ENCODE assay signal across 1 cellular context in the genomic region with DNA sequence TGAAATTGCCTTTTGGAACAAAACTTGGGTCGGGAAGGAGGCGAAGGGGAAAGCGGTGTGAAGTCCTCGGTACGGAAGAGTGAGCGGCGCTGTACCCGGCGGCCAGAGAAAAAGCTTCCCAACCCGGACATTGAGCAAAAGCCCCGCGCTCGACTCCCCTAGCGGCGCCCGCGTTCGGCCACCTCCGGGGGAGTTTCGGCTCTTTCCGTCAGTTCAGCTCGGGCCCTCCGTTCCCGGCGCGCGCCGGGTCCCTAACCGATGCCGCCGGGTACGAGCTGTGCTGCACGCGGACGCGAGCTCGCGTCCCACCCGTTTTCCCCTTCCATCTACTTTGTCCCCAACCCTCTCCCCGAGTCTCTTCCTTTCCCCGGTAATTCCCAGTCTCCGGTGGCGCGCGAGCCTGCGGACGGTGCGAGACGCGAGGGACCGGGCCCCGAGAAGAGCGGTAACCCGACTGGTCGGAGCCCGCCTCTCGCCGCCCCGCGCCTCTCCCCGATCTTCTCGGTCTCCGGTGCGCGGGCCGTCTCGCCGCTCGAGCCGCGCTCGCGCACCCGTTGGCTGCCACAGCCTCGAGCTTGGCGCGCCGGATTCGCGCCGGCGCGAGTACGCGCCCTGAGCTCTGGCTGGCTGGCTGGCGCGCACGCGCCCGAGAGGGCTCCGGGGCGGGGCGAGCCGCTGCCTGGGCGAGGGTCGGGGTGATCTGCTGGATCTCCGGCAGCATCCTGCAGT.
TF ChIP-seq lines count a peak whose summit lies in the region.

No MANE protein-coding gene starts in this region.

TF ChIP-seq in K562, 482 proteins besides CTCF, POLR2A, EP300 and RAD21 (continued from another document and continues in another):
- TF ChIP-seq ZBTB33 (CRISPR knock-in tag; IDR thresholded peaks at IDR 0.05) (peak; percentile 16; the same call in 1 of the 2 replicates), CGGBP1 (CRISPR knock-in tag; IDR thresholded peaks at IDR 0.05) (no peak), WHSC1 (IDR thresholded peaks at IDR 0.05; ENCODE audit: low read length) (no peak), ARID2 (IDR thresholded peaks at IDR 0.05) (0 out of 2 replicates have a peak, but pooled peaks have one; percentile 9), ATF6 (CRISPR knock-in tag; IDR thresholded peaks at IDR 0.05) (no peak), CC2D1A (IDR thresholded peaks at IDR 0.05) (no peak), U2AF2 (optimal IDR thresholded peaks at IDR 0.05; ENCODE audit: low read depth, low read length) (no peak), ZBTB17 (CRISPR knock-in tag; IDR thresholded peaks at IDR 0.05) (no peak), FIP1L1 (IDR thresholded peaks at IDR 0.05; ENCODE audit: low read depth, low read length, poor library complexity, severe bottlenecking) (peak; percentile 70), SRF (CRISPR knock-in tag; IDR thresholded peaks at IDR 0.05) (0 out of 4 replicates have a peak, but pooled peaks of 1 of the 2 experiments have one; percentile 15), ARID4B (CRISPR knock-in tag; IDR thresholded peaks at IDR 0.05) (peak; percentile 55; the same call in 1 of the 2 replicates), TAL1 (IDR thresholded peaks at IDR 0.05) (no peak), RHOXF2B (CRISPR knock-in tag; conservative IDR thresholded peaks at IDR 0.05) (no peak), ZNF212 (CRISPR knock-in tag; IDR thresholded peaks at IDR 0.05) (no peak), FOXK1 (CRISPR knock-in tag; IDR thresholded peaks at IDR 0.05; ENCODE audit: borderline replicate concordance) (no peak), TBP (optimal IDR thresholded peaks at IDR 0.05; ENCODE audit: low read depth, low read length) (peak; percentile 76), PPARD (CRISPR knock-in tag; IDR thresholded peaks at IDR 0.05) (no peak), ZNF766 (CRISPR knock-in tag; conservative IDR thresholded peaks at IDR 0.05) (peak; percentile 89), HBP1 (CRISPR knock-in tag; IDR thresholded peaks at IDR 0.05) (no peak), ILK (tag; IDR thresholded peaks at IDR 0.05; ENCODE audit: borderline replicate concordance, low read depth) (no peak), ZNF3 (CRISPR knock-in tag; IDR thresholded peaks at IDR 0.05) (no peak), CHD4 (IDR thresholded peaks at IDR 0.05; ENCODE audit: insufficient read depth, insufficient replicate concordance, low read depth, low read length, poor library complexity, severe bottlenecking) (no peak), ZNF830 (CRISPR knock-in tag; IDR thresholded peaks at IDR 0.05) (no peak), HNRNPLL (IDR thresholded peaks at IDR 0.05; ENCODE audit: low read depth, low read length, poor library complexity, severe bottlenecking) (peak; percentile 53), PTBP1 (IDR thresholded peaks at IDR 0.05; ENCODE audit: low read depth, low read length) (no peak)
- TF ChIP-seq, protein P1, sequence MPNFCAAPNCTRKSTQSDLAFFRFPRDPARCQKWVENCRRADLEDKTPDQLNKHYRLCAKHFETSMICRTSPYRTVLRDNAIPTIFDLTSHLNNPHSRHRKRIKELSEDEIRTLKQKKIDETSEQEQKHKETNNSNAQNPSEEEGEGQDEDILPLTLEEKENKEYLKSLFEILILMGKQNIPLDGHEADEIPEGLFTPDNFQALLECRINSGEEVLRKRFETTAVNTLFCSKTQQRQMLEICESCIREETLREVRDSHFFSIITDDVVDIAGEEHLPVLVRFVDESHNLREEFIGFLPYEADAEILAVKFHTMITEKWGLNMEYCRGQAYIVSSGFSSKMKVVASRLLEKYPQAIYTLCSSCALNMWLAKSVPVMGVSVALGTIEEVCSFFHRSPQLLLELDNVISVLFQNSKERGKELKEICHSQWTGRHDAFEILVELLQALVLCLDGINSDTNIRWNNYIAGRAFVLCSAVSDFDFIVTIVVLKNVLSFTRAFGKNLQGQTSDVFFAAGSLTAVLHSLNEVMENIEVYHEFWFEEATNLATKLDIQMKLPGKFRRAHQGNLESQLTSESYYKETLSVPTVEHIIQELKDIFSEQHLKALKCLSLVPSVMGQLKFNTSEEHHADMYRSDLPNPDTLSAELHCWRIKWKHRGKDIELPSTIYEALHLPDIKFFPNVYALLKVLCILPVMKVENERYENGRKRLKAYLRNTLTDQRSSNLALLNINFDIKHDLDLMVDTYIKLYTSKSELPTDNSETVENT (CRISPR knock-in tag; IDR thresholded peaks at IDR 0.05): peak; percentile 71
- TF ChIP-seq, protein P2, sequence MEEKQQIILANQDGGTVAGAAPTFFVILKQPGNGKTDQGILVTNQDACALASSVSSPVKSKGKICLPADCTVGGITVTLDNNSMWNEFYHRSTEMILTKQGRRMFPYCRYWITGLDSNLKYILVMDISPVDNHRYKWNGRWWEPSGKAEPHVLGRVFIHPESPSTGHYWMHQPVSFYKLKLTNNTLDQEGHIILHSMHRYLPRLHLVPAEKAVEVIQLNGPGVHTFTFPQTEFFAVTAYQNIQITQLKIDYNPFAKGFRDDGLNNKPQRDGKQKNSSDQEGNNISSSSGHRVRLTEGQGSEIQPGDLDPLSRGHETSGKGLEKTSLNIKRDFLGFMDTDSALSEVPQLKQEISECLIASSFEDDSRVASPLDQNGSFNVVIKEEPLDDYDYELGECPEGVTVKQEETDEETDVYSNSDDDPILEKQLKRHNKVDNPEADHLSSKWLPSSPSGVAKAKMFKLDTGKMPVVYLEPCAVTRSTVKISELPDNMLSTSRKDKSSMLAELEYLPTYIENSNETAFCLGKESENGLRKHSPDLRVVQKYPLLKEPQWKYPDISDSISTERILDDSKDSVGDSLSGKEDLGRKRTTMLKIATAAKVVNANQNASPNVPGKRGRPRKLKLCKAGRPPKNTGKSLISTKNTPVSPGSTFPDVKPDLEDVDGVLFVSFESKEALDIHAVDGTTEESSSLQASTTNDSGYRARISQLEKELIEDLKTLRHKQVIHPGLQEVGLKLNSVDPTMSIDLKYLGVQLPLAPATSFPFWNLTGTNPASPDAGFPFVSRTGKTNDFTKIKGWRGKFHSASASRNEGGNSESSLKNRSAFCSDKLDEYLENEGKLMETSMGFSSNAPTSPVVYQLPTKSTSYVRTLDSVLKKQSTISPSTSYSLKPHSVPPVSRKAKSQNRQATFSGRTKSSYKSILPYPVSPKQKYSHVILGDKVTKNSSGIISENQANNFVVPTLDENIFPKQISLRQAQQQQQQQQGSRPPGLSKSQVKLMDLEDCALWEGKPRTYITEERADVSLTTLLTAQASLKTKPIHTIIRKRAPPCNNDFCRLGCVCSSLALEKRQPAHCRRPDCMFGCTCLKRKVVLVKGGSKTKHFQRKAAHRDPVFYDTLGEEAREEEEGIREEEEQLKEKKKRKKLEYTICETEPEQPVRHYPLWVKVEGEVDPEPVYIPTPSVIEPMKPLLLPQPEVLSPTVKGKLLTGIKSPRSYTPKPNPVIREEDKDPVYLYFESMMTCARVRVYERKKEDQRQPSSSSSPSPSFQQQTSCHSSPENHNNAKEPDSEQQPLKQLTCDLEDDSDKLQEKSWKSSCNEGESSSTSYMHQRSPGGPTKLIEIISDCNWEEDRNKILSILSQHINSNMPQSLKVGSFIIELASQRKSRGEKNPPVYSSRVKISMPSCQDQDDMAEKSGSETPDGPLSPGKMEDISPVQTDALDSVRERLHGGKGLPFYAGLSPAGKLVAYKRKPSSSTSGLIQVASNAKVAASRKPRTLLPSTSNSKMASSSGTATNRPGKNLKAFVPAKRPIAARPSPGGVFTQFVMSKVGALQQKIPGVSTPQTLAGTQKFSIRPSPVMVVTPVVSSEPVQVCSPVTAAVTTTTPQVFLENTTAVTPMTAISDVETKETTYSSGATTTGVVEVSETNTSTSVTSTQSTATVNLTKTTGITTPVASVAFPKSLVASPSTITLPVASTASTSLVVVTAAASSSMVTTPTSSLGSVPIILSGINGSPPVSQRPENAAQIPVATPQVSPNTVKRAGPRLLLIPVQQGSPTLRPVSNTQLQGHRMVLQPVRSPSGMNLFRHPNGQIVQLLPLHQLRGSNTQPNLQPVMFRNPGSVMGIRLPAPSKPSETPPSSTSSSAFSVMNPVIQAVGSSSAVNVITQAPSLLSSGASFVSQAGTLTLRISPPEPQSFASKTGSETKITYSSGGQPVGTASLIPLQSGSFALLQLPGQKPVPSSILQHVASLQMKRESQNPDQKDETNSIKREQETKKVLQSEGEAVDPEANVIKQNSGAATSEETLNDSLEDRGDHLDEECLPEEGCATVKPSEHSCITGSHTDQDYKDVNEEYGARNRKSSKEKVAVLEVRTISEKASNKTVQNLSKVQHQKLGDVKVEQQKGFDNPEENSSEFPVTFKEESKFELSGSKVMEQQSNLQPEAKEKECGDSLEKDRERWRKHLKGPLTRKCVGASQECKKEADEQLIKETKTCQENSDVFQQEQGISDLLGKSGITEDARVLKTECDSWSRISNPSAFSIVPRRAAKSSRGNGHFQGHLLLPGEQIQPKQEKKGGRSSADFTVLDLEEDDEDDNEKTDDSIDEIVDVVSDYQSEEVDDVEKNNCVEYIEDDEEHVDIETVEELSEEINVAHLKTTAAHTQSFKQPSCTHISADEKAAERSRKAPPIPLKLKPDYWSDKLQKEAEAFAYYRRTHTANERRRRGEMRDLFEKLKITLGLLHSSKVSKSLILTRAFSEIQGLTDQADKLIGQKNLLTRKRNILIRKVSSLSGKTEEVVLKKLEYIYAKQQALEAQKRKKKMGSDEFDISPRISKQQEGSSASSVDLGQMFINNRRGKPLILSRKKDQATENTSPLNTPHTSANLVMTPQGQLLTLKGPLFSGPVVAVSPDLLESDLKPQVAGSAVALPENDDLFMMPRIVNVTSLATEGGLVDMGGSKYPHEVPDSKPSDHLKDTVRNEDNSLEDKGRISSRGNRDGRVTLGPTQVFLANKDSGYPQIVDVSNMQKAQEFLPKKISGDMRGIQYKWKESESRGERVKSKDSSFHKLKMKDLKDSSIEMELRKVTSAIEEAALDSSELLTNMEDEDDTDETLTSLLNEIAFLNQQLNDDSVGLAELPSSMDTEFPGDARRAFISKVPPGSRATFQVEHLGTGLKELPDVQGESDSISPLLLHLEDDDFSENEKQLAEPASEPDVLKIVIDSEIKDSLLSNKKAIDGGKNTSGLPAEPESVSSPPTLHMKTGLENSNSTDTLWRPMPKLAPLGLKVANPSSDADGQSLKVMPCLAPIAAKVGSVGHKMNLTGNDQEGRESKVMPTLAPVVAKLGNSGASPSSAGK (IDR thresholded peaks at IDR 0.05): peak; percentile 62
